In the genomic region with DNA sequence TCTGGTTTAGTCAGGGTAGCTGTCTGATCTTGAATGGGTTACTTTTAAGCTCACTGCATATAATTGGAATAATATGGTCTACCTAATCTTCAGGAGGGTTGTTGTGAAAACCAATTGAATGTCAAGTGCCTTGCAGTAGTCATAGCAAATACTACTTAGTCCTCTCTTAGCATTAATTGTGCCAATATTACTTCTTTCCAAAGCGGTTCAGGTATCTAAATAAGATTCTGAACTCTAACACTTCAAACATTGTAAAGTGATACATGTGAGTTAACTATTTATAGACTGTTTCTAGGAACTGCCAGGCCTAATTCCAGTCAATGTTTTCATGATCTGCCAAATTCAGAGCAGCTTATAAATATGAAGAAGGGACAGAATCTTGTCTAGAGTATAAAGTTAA, we compare ENCODE assay signal across 16 cellular contexts.
DNase-seq lines count a peak whose midpoint lies in the region; ATAC-seq and TF ChIP-seq lines count a peak whose summit lies in the region.
"Had no signal": no experiment of that assay in that cellular context is flagged by ENCODE, and none has a peak within 500 bp of the region (broad histone marks: within the 10 kb centered on the region; RNA-seq: fewer than 3 reads in every experiment).

No MANE protein-coding gene starts in this region.

- H3K27me3 ChIP-seq in left ventricle myocardium inferior (ENCODE audit: low read depth) (no peaks in the 10 kb centered on the region), left lung (no peaks in the 10 kb centered on the region)
- H3K27me3 ChIP-seq: BLaER1 treated with 17β-estradiol and CSF1 and Interleukin-3, amounts not matched to agents 10 nM and 100 nM had no signal

- H3K9me3 ChIP-seq in left ventricle myocardium inferior (replicated peaks), result peaks cover 9% of the 10 kb centered on the region
- H3K9me3 ChIP-seq in left lung, result peaks cover 0 to 9% of the 10 kb centered on the region in 2 donors

- TF ChIP-seq CTCF in left ventricle myocardium inferior (IDR thresholded peaks at IDR 0.05; ENCODE audit: borderline replicate concordance) (no peak), left lung (IDR thresholded peaks at IDR 0.05) (no peak)

- no peaks in the 10 kb centered on the region for H3K36me3 ChIP-seq in left ventricle myocardium inferior
- no peaks in the 10 kb centered on the region for H3K36me3 ChIP-seq in left lung
- H3K36me3 ChIP-seq: BLaER1 treated with 17β-estradiol and CSF1 and Interleukin-3, amounts not matched to agents 10 nM and 100 nM had no signal

- H3K4me3 ChIP-seq in left ventricle myocardium inferior, result no peak overlapping the region
- H3K4me3 ChIP-seq in left lung, result no peak overlapping the region
- H3K4me3 ChIP-seq: BLaER1 treated with 17β-estradiol and CSF1 and Interleukin-3, amounts not matched to agents 10 nM and 100 nM had no signal

- intact Hi-C loops in left ventricle myocardium superior (cut with micrococcal nuclease) (no loop called here), left ventricle myocardium inferior (cut with micrococcal nuclease) (no loop called here), left lung (cut with DNase I) (no loop called here)

- H3K27ac ChIP-seq in left ventricle myocardium inferior (replicated peaks), result no peak overlapping the region
- no peak overlapping the region for H3K27ac ChIP-seq in left lung
- H3K27ac ChIP-seq: BLaER1 treated with 17β-estradiol and CSF1 and Interleukin-3, amounts not matched to agents 10 nM and 100 nM had no signal

- DNase-seq in NCI-H2029 treated with DMSO at 0.1 percent for 48 hours (lab: John Stamatoyannopoulos, UW) (peak; percentile 5), NCI-H2029 (lab: John Stamatoyannopoulos, UW) (no peak), left ventricle myocardium superior (no peak), left ventricle myocardium inferior (no peak), left lung (no peak)
- DNase-seq in activated CD4-positive, CD25-positive, alpha-beta regulatory T cell treated with anti-CD3 and anti-CD28 coated beads, Interleukin-2, amount 50 U/mL, for 72 hours, result no peak
- DNase-seq: Calu3; CD8-positive, alpha-beta T cell; GF-D8; GOT3; H7; HFFc6; IMR-90 had no signal

- H3K4me1 ChIP-seq in left ventricle myocardium inferior (no peaks in the 10 kb centered on the region), left lung (no peaks in the 10 kb centered on the region)

- ATAC-seq in left ventricle myocardium superior (peak; percentile 85), left lung (peak; percentile 87), HG02852 (IDR thresholded peaks at IDR 0.05; ENCODE audit: unreplicated experiment) (no peak)
- ATAC-seq: CD8-positive, alpha-beta T cell; HCT116 had no signal
